Comparison of ENCODE assay signal across 1 cellular context in the genomic region with DNA sequence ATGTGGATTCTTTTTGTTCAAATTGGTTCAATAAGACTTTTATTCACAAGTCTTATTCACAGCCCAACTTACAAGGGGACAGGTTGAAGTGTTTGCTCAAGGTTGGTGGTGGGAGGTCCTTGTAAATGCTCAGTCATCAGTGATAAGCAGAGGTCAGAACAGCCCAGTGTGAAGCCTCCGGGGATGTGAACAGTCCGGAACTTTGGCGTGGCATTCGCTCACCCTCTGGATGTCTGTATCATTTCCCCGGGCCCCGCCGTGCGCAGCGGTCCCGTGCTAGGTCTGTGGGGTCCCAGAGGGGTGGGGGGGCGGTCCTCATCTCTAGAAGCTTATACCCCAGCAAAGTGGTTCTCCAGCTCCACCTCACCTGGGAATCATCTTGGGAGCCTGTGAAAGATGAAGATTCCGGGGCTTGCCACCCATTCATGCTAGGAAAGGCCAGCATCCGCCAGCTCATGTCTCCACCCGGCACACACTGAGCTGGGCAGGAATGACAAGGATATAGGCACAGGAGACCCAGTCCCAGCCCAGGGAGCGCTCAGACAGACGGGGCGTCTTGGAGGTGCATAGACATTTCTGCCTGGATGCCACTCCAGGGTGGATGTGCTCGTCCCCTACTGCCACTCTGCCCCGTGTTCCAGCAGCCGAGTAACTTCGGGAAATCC.
TF ChIP-seq lines count a peak whose summit lies in the region.

No MANE protein-coding gene starts in this region.

TF ChIP-seq in WTC11, 78 proteins besides CTCF, POLR2A, EP300 and RAD21 (continued from another document):
- TF ChIP-seq CREM (CRISPR knock-in tag; IDR thresholded peaks at IDR 0.05) (no peak), RELA (CRISPR knock-in tag; IDR thresholded peaks at IDR 0.05; ENCODE audit: borderline replicate concordance) (no peak), MYBL2 (CRISPR knock-in tag; IDR thresholded peaks at IDR 0.05) (no peak)
- TF ChIP-seq, protein P1, sequence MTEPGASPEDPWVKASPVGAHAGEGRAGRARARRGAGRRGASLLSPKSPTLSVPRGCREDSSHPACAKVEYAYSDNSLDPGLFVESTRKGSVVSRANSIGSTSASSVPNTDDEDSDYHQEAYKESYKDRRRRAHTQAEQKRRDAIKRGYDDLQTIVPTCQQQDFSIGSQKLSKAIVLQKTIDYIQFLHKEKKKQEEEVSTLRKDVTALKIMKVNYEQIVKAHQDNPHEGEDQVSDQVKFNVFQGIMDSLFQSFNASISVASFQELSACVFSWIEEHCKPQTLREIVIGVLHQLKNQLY (CRISPR knock-in tag; IDR thresholded peaks at IDR 0.05) = no peak
- TF ChIP-seq, protein P2, sequence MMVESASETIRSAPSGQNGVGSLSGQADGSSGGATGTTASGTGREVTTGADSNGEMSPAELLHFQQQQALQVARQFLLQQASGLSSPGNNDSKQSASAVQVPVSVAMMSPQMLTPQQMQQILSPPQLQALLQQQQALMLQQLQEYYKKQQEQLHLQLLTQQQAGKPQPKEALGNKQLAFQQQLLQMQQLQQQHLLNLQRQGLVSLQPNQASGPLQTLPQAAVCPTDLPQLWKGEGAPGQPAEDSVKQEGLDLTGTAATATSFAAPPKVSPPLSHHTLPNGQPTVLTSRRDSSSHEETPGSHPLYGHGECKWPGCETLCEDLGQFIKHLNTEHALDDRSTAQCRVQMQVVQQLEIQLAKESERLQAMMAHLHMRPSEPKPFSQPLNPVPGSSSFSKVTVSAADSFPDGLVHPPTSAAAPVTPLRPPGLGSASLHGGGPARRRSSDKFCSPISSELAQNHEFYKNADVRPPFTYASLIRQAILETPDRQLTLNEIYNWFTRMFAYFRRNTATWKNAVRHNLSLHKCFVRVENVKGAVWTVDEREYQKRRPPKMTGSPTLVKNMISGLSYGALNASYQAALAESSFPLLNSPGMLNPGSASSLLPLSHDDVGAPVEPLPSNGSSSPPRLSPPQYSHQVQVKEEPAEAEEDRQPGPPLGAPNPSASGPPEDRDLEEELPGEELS (CRISPR knock-in tag; IDR thresholded peaks at IDR 0.05) = no peak
